Comparison of ENCODE assay signal across 1 cellular context in genomic region chr11:57566035-57566504, GRCh38.
TF ChIP-seq lines count a peak whose summit lies in the region.

No MANE protein-coding gene starts in this region.

TF ChIP-seq in A549, 52 proteins besides CTCF, POLR2A, EP300 and RAD21 (continued from another document):
- no peak for TF ChIP-seq USF2 (IDR thresholded peaks at IDR 0.05)
- TF ChIP-seq ZSCAN20 (CRISPR knock-in tag; IDR thresholded peaks at IDR 0.05), result no peak
- TF ChIP-seq JUN (IDR thresholded peaks at IDR 0.05), result no peak
